In genomic region chr2:131682122-131682944, GRCh38 we compare ENCODE assay signal across 8 cellular contexts.
DNase-seq lines count a peak whose midpoint lies in the region; ATAC-seq and TF ChIP-seq lines count a peak whose summit lies in the region.

No MANE protein-coding gene starts in this region.

- in situ Hi-C loops in GM13977 (cut with MboI; ENCODE audit: low pct_unique_long_range_greater_than_20kb, low sequenced_read_pairs, unreplicated experiment) (no loop called here), astrocyte of the spinal cord (cut with HindIII; ENCODE audit: low sequenced_read_pairs) (no loop called here)

- DNase-seq in GM13977 (ENCODE audit: low spot score), result peak; percentile 78
- DNase-seq in NCI-H1417 treated with DMSO at 0.1 percent for 48 hours (lab: John Stamatoyannopoulos, UW), result peak; percentile 53
- peak; percentile 75 for DNase-seq in T-helper 2 cell treated with Interferon-gamma antibody and Interleukin-4, amounts not matched to agents 5 μg/mL and 100 μg/mL, for 36 hours (ENCODE audit: low spot score)
- peak; percentile 92 for DNase-seq in astrocyte of the spinal cord (ENCODE audit: low read depth, low spot score)
- DNase-seq in iPS DF 19.7 (ENCODE audit: low read depth, low spot score), result peak; percentile 69
- peak; percentile 91 for DNase-seq in sigmoid colon
- DNase-seq in UCSD-AML1 (lab: John Stamatoyannopoulos, UW; ENCODE audit: unreplicated experiment), result no peak

- peaks cover 0 to 19% (median 4%) of the 10 kb centered on the region in 4 donors for H3K4me1 ChIP-seq in sigmoid colon

- ATAC-seq in HG02763 (IDR thresholded peaks at IDR 0.05; ENCODE audit: unreplicated experiment), result peak; percentile 100

- no peak for TF ChIP-seq EP300 in sigmoid colon (IDR thresholded peaks at IDR 0.05)

- peak overlapping the region; percentile 90 for H3K4me3 Mint-ChIP-seq in T-helper 2 cell treated with Interferon-gamma antibody and Interleukin-4, amounts not matched to agents 5 μg/mL and 100 μg/mL, for 36 hours

- peaks cover 5% of the 10 kb centered on the region for H3K27me3 Mint-ChIP-seq in T-helper 2 cell treated with Interferon-gamma antibody and Interleukin-4, amounts not matched to agents 5 μg/mL and 100 μg/mL, for 36 hours (ENCODE audit: low read depth)

- TF ChIP-seq CTCF in GM13977 (IDR thresholded peaks at IDR 0.05; ENCODE audit: extremely low read depth, insufficient read depth, missing control alignments) (peak; percentile 37), astrocyte of the spinal cord (IDR thresholded peaks at IDR 0.05; ENCODE audit: low read depth, low read length) (peak; percentile 48), sigmoid colon (IDR thresholded peaks at IDR 0.05) (peak in 1 of 4 experiments; percentile 26)

- H3K27me3 ChIP-seq in sigmoid colon, result no peaks in the 10 kb centered on the region

- H3K36me3 Mint-ChIP-seq in T-helper 2 cell treated with Interferon-gamma antibody and Interleukin-4, amounts not matched to agents 5 μg/mL and 100 μg/mL, for 36 hours (ENCODE audit: low read depth), result peaks cover 8% of the 10 kb centered on the region

- peak overlapping the region; percentile 71 for H3K4me3 ChIP-seq in astrocyte of the spinal cord (ENCODE audit: low read depth, low read length)
- H3K4me3 ChIP-seq in sigmoid colon, result peak overlapping the region; percentile 34 to 76 (median 64)

- TF ChIP-seq POLR2A in sigmoid colon (IDR thresholded peaks at IDR 0.05), result no peak

- no peaks in the 10 kb centered on the region for H3K9me3 ChIP-seq in sigmoid colon

- no peaks in the 10 kb centered on the region for H3K36me3 ChIP-seq in sigmoid colon

- no peaks in the 10 kb centered on the region for H3K9me3 Mint-ChIP-seq in T-helper 2 cell treated with Interferon-gamma antibody and Interleukin-4, amounts not matched to agents 5 μg/mL and 100 μg/mL, for 36 hours

- intact Hi-C loops in sigmoid colon (cut with DNase I), result no loop called here

- H3K27ac Mint-ChIP-seq in T-helper 2 cell treated with Interferon-gamma antibody and Interleukin-4, amounts not matched to agents 5 μg/mL and 100 μg/mL, for 36 hours, result peak overlapping the region; percentile 62

- peaks cover 37% of the 10 kb centered on the region for H3K4me1 Mint-ChIP-seq in T-helper 2 cell treated with Interferon-gamma antibody and Interleukin-4, amounts not matched to agents 5 μg/mL and 100 μg/mL, for 36 hours (ENCODE audit: low read depth)

- WGBS in sigmoid colon, 2 donors, result 1% methylated on average over 51 of the region's 51 CpGs

- peak overlapping the region; percentile 76 to 88 (median 83) for H3K27ac ChIP-seq in sigmoid colon
